Comparison of ENCODE assay signal across 12 cellular contexts in the genomic region with DNA sequence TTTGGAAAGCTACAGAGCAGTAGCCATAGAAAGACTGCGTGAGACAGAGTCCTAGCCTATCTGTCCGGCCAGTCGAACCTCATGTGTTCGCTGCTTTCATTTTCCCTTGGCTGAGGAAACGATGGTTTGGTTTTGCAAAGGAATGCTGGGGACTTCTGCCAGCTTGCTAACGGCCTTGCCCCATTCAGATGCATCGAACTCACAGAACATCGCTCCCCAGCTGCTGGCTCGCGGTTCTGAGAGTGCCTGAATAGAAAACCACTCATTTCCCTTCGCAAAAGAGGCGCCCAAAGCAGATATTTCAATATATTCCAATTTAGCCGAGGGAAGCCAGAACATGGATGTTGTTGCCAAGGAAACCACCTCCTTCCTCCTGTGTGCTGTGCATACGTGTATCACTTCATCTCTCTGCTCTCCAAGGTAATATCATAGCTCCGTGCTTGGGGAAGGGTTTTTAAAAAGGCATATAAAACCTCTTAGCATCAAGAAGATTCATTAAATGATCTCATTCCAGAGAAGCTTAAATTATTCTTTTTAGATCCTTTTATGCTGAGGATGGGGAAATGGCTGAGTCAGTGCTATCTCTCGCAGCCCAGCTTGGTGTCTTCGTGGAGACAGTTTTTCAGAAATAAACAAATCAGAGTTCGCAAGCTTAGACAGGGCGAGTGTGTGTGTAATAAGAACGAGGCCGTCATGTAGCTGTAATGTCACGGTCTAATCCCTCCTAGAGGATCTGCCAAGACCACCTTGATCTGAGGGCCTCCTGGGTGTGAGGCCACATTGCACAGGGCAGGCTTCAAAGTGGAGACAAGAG.
DNase-seq lines count a peak whose midpoint lies in the region; ATAC-seq and TF ChIP-seq lines count a peak whose summit lies in the region.
"Had no signal": no experiment of that assay in that cellular context is flagged by ENCODE, and none has a peak within 500 bp of the region (broad histone marks: within the 10 kb centered on the region; RNA-seq: fewer than 3 reads in every experiment).

No MANE protein-coding gene starts in this region.

- H3K36me3 ChIP-seq in GM23248 (ENCODE audit: low read depth) (no peaks in the 10 kb centered on the region), lower lobe of right lung (no peaks in the 10 kb centered on the region)

- H3K4me3 Mint-ChIP-seq in brain = peak overlapping the region in 3 of 5 experiments; percentile 34 to 73 (median 60)
- H3K4me3 Mint-ChIP-seq: activated T-helper 1 cell treated with anti-CD3 and anti-CD28 coated beads, Interleukin-12 subunit alpha, Interleukin-12 subunit beta, Interleukin-2, Interleukin-4 antibody, amounts not matched to agents 30 ng/mL and 10 ng/mL and 1 ng/mL, durations not matched to agents 14 hours and 24 hours and 36 hours had no signal

- H4K20me1 ChIP-seq in GM23248 (ENCODE audit: insufficient read depth) = no peaks in the 10 kb centered on the region

- H3K9ac ChIP-seq in GM23248 = peak overlapping the region; percentile 82

- no peaks in the 10 kb centered on the region for H3K9me2 ChIP-seq in GM23248 (ENCODE audit: insufficient read depth)

- peaks cover 57% of the 10 kb centered on the region for H3K4me1 Mint-ChIP-seq in brain

- intact Hi-C loops in lower lobe of right lung (cut with DNase I) = no loop called here

- POLR2A ChIA-PET in HEK293T (lab: Yijun Ruan, JAX) = no interaction called here

- peak overlapping the region; percentile 82 for H2AFZ ChIP-seq in GM23248

- peaks cover 21% of the 10 kb centered on the region for H3K4me1 ChIP-seq in GM23248 (ENCODE audit: insufficient read depth)
- no peaks in the 10 kb centered on the region for H3K4me1 ChIP-seq in lower lobe of right lung

- H3K27ac ChIP-seq in GM23248 = peak overlapping the region; percentile 94
- peak overlapping the region; percentile 18 for H3K27ac ChIP-seq in lower lobe of right lung
- H3K27ac ChIP-seq: epithelial cell of prostate had no signal

- peak overlapping the region; percentile 67 to 97 (median 90) for H3K27ac Mint-ChIP-seq in brain
- H3K27ac Mint-ChIP-seq: activated T-helper 1 cell treated with anti-CD3 and anti-CD28 coated beads, Interleukin-12 subunit alpha, Interleukin-12 subunit beta, Interleukin-2, Interleukin-4 antibody, amounts not matched to agents 30 ng/mL and 10 ng/mL and 1 ng/mL, durations not matched to agents 14 hours and 24 hours and 36 hours had no signal

- peaks cover 17 to 33% (median 21%) of the 10 kb centered on the region in 5 experiments for H3K9me3 Mint-ChIP-seq in brain

- DNase-seq in GM23248 = peak; percentile 91
- no peak for DNase-seq in lower lobe of right lung
- DNase-seq in superior temporal gyrus (ENCODE audit: extremely low spot score) = peak; percentile 73
- DNase-seq in HEK293T (ENCODE audit: extremely low spot score) = no peak
- no peak for DNase-seq in HuH-7.5 (ENCODE audit: low spot score)
- DNase-seq: NCI-H526; stimulated activated CD4-positive, alpha-beta T cell treated with anti-CD3 and anti-CD28 coated beads, Interleukin-2, amount 100 ng/mL, for 24 hours had no signal

- WGBS in GM23248 (ENCODE audit: low coverage in 1 of 2, low lambda C conversion rate in 2 of 2, missing lambda C conversion rate in 2 of 2), 2 experiments = 25 to 30% methylated on average over 22 of the region's 22 CpGs

- peak; percentile 31 to 34 for ATAC-seq in lower lobe of right lung
- ATAC-seq in HG02623 (IDR thresholded peaks at IDR 0.05; ENCODE audit: unreplicated experiment) = no peak
- no peak for ATAC-seq in GM21515 (IDR thresholded peaks at IDR 0.05; ENCODE audit: unreplicated experiment)

- H3K4me2 ChIP-seq in GM23248 (ENCODE audit: unreplicated experiment) = peak overlapping the region; percentile 82

- H3K9me3 ChIP-seq in GM23248 (ENCODE audit: low read depth) (no peaks in the 10 kb centered on the region), lower lobe of right lung (no peaks in the 10 kb centered on the region)

- CTCF ChIA-PET in HEK293T (lab: Yijun Ruan, JAX) = no interaction called here

- TF ChIP-seq CTCF in brain (conservative IDR thresholded peaks at IDR 0.05) = no peak
- no peak for TF ChIP-seq CTCF in lower lobe of right lung (IDR thresholded peaks at IDR 0.05)

- in situ Hi-C loops in GM23248 (cut with MboI) = no loop called here

- peak overlapping the region; percentile 62 for H3K4me3 ChIP-seq in GM23248
- H3K4me3 ChIP-seq in lower lobe of right lung = no peak overlapping the region

- H3K36me3 Mint-ChIP-seq in brain = peaks cover 6% of the 10 kb centered on the region

- H3F3A ChIP-seq in GM23248 (ENCODE audit: insufficient read depth) = peaks cover 18% of the 10 kb centered on the region

- H3K27me3 Mint-ChIP-seq in brain = peaks cover 3% of the 10 kb centered on the region

- no peaks in the 10 kb centered on the region for H3K79me2 ChIP-seq in GM23248 (ENCODE audit: insufficient read depth)

- H3K27me3 ChIP-seq in GM23248 (replicated peaks; ENCODE audit: insufficient read depth) = no peaks in the 10 kb centered on the region
- no peaks in the 10 kb centered on the region for H3K27me3 ChIP-seq in lower lobe of right lung (ENCODE audit: low read depth)

TF ChIP-seq in HEK293T, 16 proteins besides CTCF, POLR2A, EP300 and RAD21:
- no peak for TF ChIP-seq ELF4 (IDR thresholded peaks at IDR 0.05)
- no peak for TF ChIP-seq TARDBP (IDR thresholded peaks at IDR 0.05)
- TF ChIP-seq FOXK2 (IDR thresholded peaks at IDR 0.05) = no peak

Comparison
In these comparisons a context has a peak if more than half of its experiments do, and no peak if none do; other contexts are left out.
1. DNase-seq: peak in GM23248 (single experiment) and superior temporal gyrus (single experiment); none in lower lobe of right lung (single experiment), HEK293T (single experiment) and HuH-7.5 (single experiment).
2. ATAC-seq: peak in lower lobe of right lung (2 of 2); none in HG02623 (single experiment) and GM21515 (single experiment).